12 cellular contexts compared by ENCODE assay signal in the genomic region with DNA sequence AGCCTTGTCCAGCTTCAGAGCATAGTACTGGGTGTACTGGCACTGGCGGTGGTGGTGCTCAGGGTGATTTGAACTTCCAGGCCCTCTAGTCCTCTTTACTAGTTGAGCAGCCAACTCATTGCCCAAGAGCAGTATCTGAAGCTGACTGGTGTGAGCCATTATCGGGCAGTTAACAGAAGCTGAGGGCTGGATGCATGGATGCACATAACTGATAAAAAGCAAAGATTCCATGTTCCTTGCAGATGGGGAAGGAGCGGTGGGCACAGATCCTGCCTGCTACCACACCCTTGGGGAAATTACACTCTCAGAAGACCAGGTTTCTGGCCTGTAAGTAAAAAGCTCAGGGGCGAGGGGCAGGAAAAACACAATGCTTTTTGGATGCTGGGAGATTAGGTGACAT.
DNase-seq lines count a peak whose midpoint lies in the region; ATAC-seq and TF ChIP-seq lines count a peak whose summit lies in the region.
"Had no signal": no experiment of that assay in that cellular context is flagged by ENCODE, and none has a peak within 500 bp of the region (broad histone marks: within the 10 kb centered on the region; RNA-seq: fewer than 3 reads in every experiment).

No MANE protein-coding gene starts in this region.

- no peak overlapping the region for H3K27ac Mint-ChIP-seq in stimulated activated naive CD8-positive, alpha-beta T cell treated with anti-CD3 and anti-CD28 coated beads, Interleukin-15, amount 100 ng/mL, for 72 hours
- peak overlapping the region; percentile 87 for H3K27ac Mint-ChIP-seq in glutamatergic neuron (ENCODE audit: unreplicated experiment)
- H3K27ac Mint-ChIP-seq: CD4-positive, CD25-positive, alpha-beta regulatory T cell; IgD-negative memory B cell had no signal

- TF ChIP-seq CTCF in OCI-LY3 (IDR thresholded peaks at IDR 0.05; ENCODE audit: low read depth, low read length) (no peak), glutamatergic neuron (IDR thresholded peaks at IDR 0.05; ENCODE audit: partially characterized antibody, unreplicated experiment) (no peak)

- no peaks in the 10 kb centered on the region for H3K36me3 Mint-ChIP-seq in glutamatergic neuron (ENCODE audit: unreplicated experiment)
- H3K36me3 Mint-ChIP-seq: CD4-positive, CD25-positive, alpha-beta regulatory T cell; IgD-negative memory B cell had no signal

- peak; percentile 7 for ATAC-seq in stimulated activated naive CD8-positive, alpha-beta T cell treated with anti-CD3 and anti-CD28 coated beads, Interleukin-15, amount 100 ng/mL, for 72 hours
- no peak for ATAC-seq in stimulated activated naive CD8-positive, alpha-beta T cell treated with anti-CD3 and anti-CD28 coated beads, Interleukin-15, Interleukin-2, amounts not matched to agents 100 U/mL and 50 U/mL, for 24 hours
- ATAC-seq in HG02798 (IDR thresholded peaks at IDR 0.05; ENCODE audit: poor library complexity, unreplicated experiment) (no peak), HG03442 (IDR thresholded peaks at IDR 0.05; ENCODE audit: unreplicated experiment) (no peak)

- H3K27ac ChIP-seq in OCI-LY3 (ENCODE audit: low read length) = no peak overlapping the region

- no peaks in the 10 kb centered on the region for H3K27me3 ChIP-seq in OCI-LY3 (ENCODE audit: low read depth, low read length)

- H3K9ac ChIP-seq in OCI-LY3 (ENCODE audit: low read length) = no peak overlapping the region

- H2AFZ ChIP-seq in OCI-LY3 (ENCODE audit: low read depth, low read length) = peak overlapping the region; percentile 36; the same call in 1 of the 2 replicates

- H4K20me1 ChIP-seq in OCI-LY3 (ENCODE audit: insufficient read depth, low read length) = no peaks in the 10 kb centered on the region

- H3K9me3 ChIP-seq in OCI-LY3 (ENCODE audit: insufficient read depth, low read length) = no peaks in the 10 kb centered on the region

- H3K9me3 Mint-ChIP-seq in stimulated activated naive CD8-positive, alpha-beta T cell treated with anti-CD3 and anti-CD28 coated beads, Interleukin-15, amount 100 ng/mL, for 72 hours = peaks cover 0 to 4% of the 10 kb centered on the region in 2 donors
- peaks cover 5% of the 10 kb centered on the region for H3K9me3 Mint-ChIP-seq in glutamatergic neuron (ENCODE audit: unreplicated experiment)

- no peaks in the 10 kb centered on the region for H3K27me3 Mint-ChIP-seq in stimulated activated naive CD8-positive, alpha-beta T cell treated with anti-CD3 and anti-CD28 coated beads, Interleukin-15, amount 100 ng/mL, for 72 hours
- peaks cover 5% of the 10 kb centered on the region for H3K27me3 Mint-ChIP-seq in glutamatergic neuron (ENCODE audit: unreplicated experiment)
- H3K27me3 Mint-ChIP-seq: CD4-positive, CD25-positive, alpha-beta regulatory T cell; IgD-negative memory B cell had no signal

- no peaks in the 10 kb centered on the region for H3K79me2 ChIP-seq in OCI-LY3 (ENCODE audit: low read length)

- H3K4me2 ChIP-seq in OCI-LY3 (ENCODE audit: low read length) = no peak overlapping the region

- no peaks in the 10 kb centered on the region for H3K36me3 ChIP-seq in OCI-LY3 (replicated peaks; ENCODE audit: low read depth, low read length)

- no peak overlapping the region for H3K4me3 Mint-ChIP-seq in stimulated activated naive CD8-positive, alpha-beta T cell treated with anti-CD3 and anti-CD28 coated beads, Interleukin-15, amount 100 ng/mL, for 72 hours
- H3K4me3 Mint-ChIP-seq in glutamatergic neuron (ENCODE audit: unreplicated experiment) = no peak overlapping the region
- H3K4me3 Mint-ChIP-seq: CD4-positive, CD25-positive, alpha-beta regulatory T cell; IgD-negative memory B cell had no signal

- H3K4me1 Mint-ChIP-seq in stimulated activated naive CD8-positive, alpha-beta T cell treated with anti-CD3 and anti-CD28 coated beads, Interleukin-15, amount 100 ng/mL, for 72 hours = no peaks in the 10 kb centered on the region
- peaks cover 39% of the 10 kb centered on the region for H3K4me1 Mint-ChIP-seq in glutamatergic neuron (ENCODE audit: low read depth, unreplicated experiment)
- H3K4me1 Mint-ChIP-seq: CD4-positive, CD25-positive, alpha-beta regulatory T cell; IgD-negative memory B cell had no signal

- no peak for DNase-seq in stimulated activated naive CD8-positive, alpha-beta T cell treated with anti-CD3 and anti-CD28 coated beads, Interleukin-15, amount 100 ng/mL, for 72 hours
- no peak for DNase-seq in stimulated activated naive CD8-positive, alpha-beta T cell treated with anti-CD3 and anti-CD28 coated beads, Interleukin-15, Interleukin-2, amounts not matched to agents 100 U/mL and 50 U/mL, for 24 hours
- no peak for DNase-seq in glutamatergic neuron
- no peak for DNase-seq in SW 1271 (lab: John Stamatoyannopoulos, UW)
- DNase-seq: CD4-positive, CD25-positive, alpha-beta regulatory T cell; DMS53; GF-D8; H7 had no signal

- no peak overlapping the region for H3K4me3 ChIP-seq in OCI-LY3 (ENCODE audit: low read length)

- H3K4me1 ChIP-seq in OCI-LY3 (ENCODE audit: low read length) = no peaks in the 10 kb centered on the region
